ENCODE assay signal across 27 cellular contexts in the genomic region with DNA sequence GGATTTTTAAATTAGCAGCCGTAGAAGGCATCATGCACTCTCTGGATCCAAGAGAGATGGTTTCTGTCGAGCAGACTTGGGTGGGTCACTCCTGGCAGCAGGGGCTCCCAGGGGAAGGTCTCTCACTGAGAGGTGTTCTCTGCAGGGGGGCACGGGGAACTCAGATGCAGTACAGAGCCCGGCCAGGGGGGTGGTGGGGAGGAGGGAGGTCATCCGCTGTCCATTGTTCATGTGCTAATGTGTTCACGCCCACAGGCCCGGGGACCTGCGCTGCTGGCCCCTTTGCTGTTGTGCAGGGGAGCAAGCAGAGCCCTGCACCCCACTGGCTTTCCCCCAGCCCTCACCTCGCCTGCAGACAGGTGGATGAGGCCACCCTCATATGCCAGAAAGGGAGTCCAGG. TPM values are rescaled to one million over a fixed set of nuclear protein-coding genes. Genes with fewer than 3 reads are reported as not detected.
A peak's percentile ranks its signal among the peaks of the same experiment; 100 is the strongest.
DNase-seq lines count a peak whose midpoint lies in the region; ATAC-seq and TF ChIP-seq lines count a peak whose summit lies in the region.
"Had no signal": no experiment of that assay in that cellular context is flagged by ENCODE, and none has a peak within 500 bp of the region (broad histone marks: within the 10 kb centered on the region; RNA-seq: fewer than 3 reads in every experiment).

No MANE protein-coding gene starts in this region.

- H3K4me1 Mint-ChIP-seq in T-helper 1 cell treated with Interleukin-12 subunit alpha and Interleukin-12 subunit beta and Interleukin-4 antibody, amounts not matched to agents 30 μg/mL and 1 μg/mL, for 36 hours (ENCODE audit: low read depth): peaks cover 15% of the 10 kb centered on the region
- H3K4me1 Mint-ChIP-seq in WTC11: peaks cover 12% of the 10 kb centered on the region

- no peaks in the 10 kb centered on the region for H3K9me3 Mint-ChIP-seq in T-helper 1 cell treated with Interleukin-12 subunit alpha and Interleukin-12 subunit beta and Interleukin-4 antibody, amounts not matched to agents 30 μg/mL and 1 μg/mL, for 36 hours
- H3K9me3 Mint-ChIP-seq in WTC11: no peaks in the 10 kb centered on the region
- H3K9me3 Mint-ChIP-seq: CD8-positive, alpha-beta T cell had no signal

- H3K9me3 ChIP-seq in lower lobe of right lung (no peaks in the 10 kb centered on the region), SJCRH30 (replicated peaks) (no peaks in the 10 kb centered on the region)
- H3K9me3 ChIP-seq: tibial artery had no signal

- H3K36me3 ChIP-seq in lower lobe of right lung (no peaks in the 10 kb centered on the region), SJCRH30 (no peaks in the 10 kb centered on the region)
- H3K36me3 ChIP-seq: tibial artery had no signal

- no peak overlapping the region for H3K4me3 ChIP-seq in lower lobe of right lung
- no peak overlapping the region for H3K4me3 ChIP-seq in SJCRH30
- H3K4me3 ChIP-seq: GM12878, hepatocyte, lung, smooth muscle cell, tibial artery had no signal

- CTCF ChIA-PET in WTC11 (lab: Charles Lee): interaction anchor here (1.2 to 2.7 kb wide), 3 partner anchors 12 to 151 kb away, joined by 3 to 23 read pairs (median 9); a partner anchor contains a TSS

- H3K27ac Mint-ChIP-seq in T-helper 1 cell treated with Interleukin-12 subunit alpha and Interleukin-12 subunit beta and Interleukin-4 antibody, amounts not matched to agents 30 μg/mL and 1 μg/mL, for 36 hours: peak overlapping the region; percentile 87
- no peak overlapping the region for H3K27ac Mint-ChIP-seq in WTC11

- intact Hi-C loops in lower lobe of right lung (cut with DNase I): no loop called here

- no peaks in the 10 kb centered on the region for H3K4me1 ChIP-seq in lower lobe of right lung
- no peaks in the 10 kb centered on the region for H3K4me1 ChIP-seq in SJCRH30
- H3K4me1 ChIP-seq: tibial artery had no signal

- no peak overlapping the region for H3K4me3 Mint-ChIP-seq in T-helper 1 cell treated with Interleukin-12 subunit alpha and Interleukin-12 subunit beta and Interleukin-4 antibody, amounts not matched to agents 30 μg/mL and 1 μg/mL, for 36 hours
- no peak overlapping the region for H3K4me3 Mint-ChIP-seq in WTC11

- H3K36me3 Mint-ChIP-seq in T-helper 1 cell treated with Interleukin-12 subunit alpha and Interleukin-12 subunit beta and Interleukin-4 antibody, amounts not matched to agents 30 μg/mL and 1 μg/mL, for 36 hours (ENCODE audit: low read depth): no peaks in the 10 kb centered on the region
- no peaks in the 10 kb centered on the region for H3K36me3 Mint-ChIP-seq in WTC11
- H3K36me3 Mint-ChIP-seq: CD8-positive, alpha-beta T cell had no signal

- H3K27me3 Mint-ChIP-seq in T-helper 1 cell treated with Interleukin-12 subunit alpha and Interleukin-12 subunit beta and Interleukin-4 antibody, amounts not matched to agents 30 μg/mL and 1 μg/mL, for 36 hours (ENCODE audit: low read depth): no peaks in the 10 kb centered on the region
- H3K27me3 Mint-ChIP-seq in WTC11 (ENCODE audit: low read depth): no peaks in the 10 kb centered on the region

- ATAC-seq in WTC11: peak; percentile 86
- ATAC-seq in lower lobe of right lung: peak in 1 of 2 donors; percentile 11
- ATAC-seq: HCT116 had no signal

- H3K27ac ChIP-seq in lower lobe of right lung (no peak overlapping the region), SJCRH30 (no peak overlapping the region)
- H3K27ac ChIP-seq: 22Rv1, hepatocyte, KMS-11, tibial artery had no signal

- POLR2A ChIA-PET in WTC11 (lab: Charles Lee): interaction anchor here (0.5 to 0.7 kb wide), 2 partner anchors 318 to 344 kb away, joined by 4 read pairs; no protein-coding TSS in a partner anchor

- TF ChIP-seq CTCF in WTC11 (IDR thresholded peaks at IDR 0.05) (no peak), lower lobe of right lung (IDR thresholded peaks at IDR 0.05) (no peak)

- H3K27me3 ChIP-seq in lower lobe of right lung (ENCODE audit: low read depth) (no peaks in the 10 kb centered on the region), SJCRH30 (peaks cover 4% of the 10 kb centered on the region; the same call in 1 of the 2 replicates)
- H3K27me3 ChIP-seq: hepatocyte, tibial artery had no signal

- no peak for DNase-seq in T-helper 1 cell
- DNase-seq in ELF-1 (ENCODE audit: low read depth, low spot score): peak; percentile 53
- peak; percentile 57 for DNase-seq in WTC11 (ENCODE audit: low spot score)
- peak; percentile 40 for DNase-seq in lower lobe of right lung
- DNase-seq in inferior parietal cortex (ENCODE audit: extremely low spot score): no peak
- no peak for DNase-seq in GM03348 (ENCODE audit: low spot score)
- no peak for DNase-seq in SJCRH30
- DNase-seq: CD8-positive, alpha-beta T cell; effector CD4-positive, alpha-beta T cell; foreskin melanocyte; kidney; NCI-H2029 treated with DMSO at 0.1 percent for 48 hours; NCI-H226; occipital lobe; SIG-M5; stimulated activated CD4-positive, alpha-beta T cell treated with anti-CD3 and anti-CD28 coated beads, Interleukin-2, amount 100 ng/mL, for 48 hours; tibial artery had no signal

TF ChIP-seq in WTC11, 78 proteins besides CTCF, POLR2A, EP300 and RAD21:
- TF ChIP-seq HMGA2 (CRISPR knock-in tag; IDR thresholded peaks at IDR 0.05) (no peak), ZNF423 (CRISPR knock-in tag; IDR thresholded peaks at IDR 0.05) (peak; percentile 65)

RNA-seq across cellular contexts. Expression of a gene that starts 12.4 kb away (rescaled TPM):
- total RNA-seq in WTC11 (2021): 122 to 167 TPM (median 124 TPM) in 3 replicates
- 54.3 TPM for total RNA-seq in lower lobe of right lung
- total RNA-seq in SJCRH30 (2014; rRNA removed; shearing (Covaris generic)): 117 and 137 TPM in 2 replicates

RNA-seq across cellular contexts. Expression of a gene that starts 33.7 kb away (rescaled TPM):
- total RNA-seq in WTC11 (2021) (0.85 to 1.2 TPM (median 1.1 TPM) in 3 replicates), lower lobe of right lung (183 TPM)
- not detected in 2 replicates for total RNA-seq in SJCRH30 (2014; rRNA removed; shearing (Covaris generic))
- total RNA-seq: activated CD8-positive, alpha-beta memory T cell treated with anti-CD3 and anti-CD28 coated beads for 36 hours; CD8-positive, alpha-beta T cell; GM12878; hepatocyte; smooth muscle cell; T-helper 1 cell treated with Interleukin-12 subunit alpha and Interleukin-12 subunit beta and Interleukin-4 antibody, amounts not matched to agents 30 ng/mL and 1 ng/mL, for 36 hours had no signal

RNA-seq across cellular contexts. Expression of a gene that starts 35.1 kb away (rescaled TPM):
- total RNA-seq in WTC11 (2021) (5.5 to 6.0 TPM (median 5.7 TPM) in 3 replicates), lower lobe of right lung (2.5 TPM)
- total RNA-seq in SJCRH30 (2014; rRNA removed; shearing (Covaris generic)): 4.0 and 4.8 TPM in 2 replicates
- total RNA-seq: GM12878; T-helper 1 cell treated with Interleukin-12 subunit alpha and Interleukin-12 subunit beta and Interleukin-4 antibody, amounts not matched to agents 30 ng/mL and 1 ng/mL, for 36 hours had no signal

Comparison
In these comparisons a context has a peak if more than half of its experiments do, and no peak if none do; other contexts are left out.
1. DNase-seq: peak in ELF-1 (single experiment), WTC11 (single experiment) and lower lobe of right lung (single experiment); none in T-helper 1 cell (0 of 5), inferior parietal cortex (single experiment), GM03348 (single experiment) and SJCRH30 (0 of 2).
2. RNA of a gene that starts 33.7 kb away (total RNA-seq): 183 TPM in lower lobe of right lung (single experiment); 0.85 to 1.2 TPM in WTC11 and not detected in SJCRH30; every median in the first group is over 10 times any median in the second.